In the genomic region with DNA sequence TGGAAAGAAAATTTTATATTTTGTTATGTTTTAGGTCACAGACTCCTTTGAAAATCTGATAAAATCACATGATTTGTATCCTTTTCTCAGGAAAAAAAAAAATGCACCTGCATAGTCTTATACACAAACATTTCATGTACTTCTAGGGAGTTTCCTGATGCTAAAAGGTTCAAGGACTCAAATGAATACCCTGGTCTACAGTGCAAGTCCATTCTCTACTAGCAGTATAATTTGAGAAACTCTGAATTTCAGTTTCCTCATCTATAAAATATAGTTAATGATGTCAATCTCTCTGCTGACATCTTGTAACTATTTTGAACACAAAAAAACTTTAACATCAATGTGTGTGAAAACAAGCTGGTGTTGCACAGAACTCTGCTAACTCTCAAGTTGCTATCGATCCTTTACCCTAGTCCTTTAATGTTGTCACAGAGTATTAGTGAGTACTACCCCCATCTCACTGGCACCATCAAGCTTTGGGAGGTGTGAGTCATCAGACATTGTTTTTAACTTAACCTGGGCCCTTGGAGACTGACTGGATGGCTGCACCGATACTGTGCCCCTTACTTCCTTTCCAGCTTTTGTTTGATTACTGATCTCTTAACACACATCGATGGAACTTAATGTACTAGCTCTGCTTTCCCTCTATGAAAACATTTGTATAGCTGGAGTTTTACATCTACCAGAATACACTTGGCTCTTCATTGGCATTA, we compare ENCODE assay signal across 18 cellular contexts.
DNase-seq lines count a peak whose midpoint lies in the region; ATAC-seq, FAIRE-seq and TF ChIP-seq lines count a peak whose summit lies in the region.
"Had no signal": no experiment of that assay in that cellular context is flagged by ENCODE, and none has a peak within 500 bp of the region (broad histone marks: within the 10 kb centered on the region; RNA-seq: fewer than 3 reads in every experiment).

No MANE protein-coding gene starts in this region.

- no peak overlapping the region for H3K27ac Mint-ChIP-seq in progenitor cell of endocrine pancreas
- H3K27ac Mint-ChIP-seq: endodermal cell, naive B cell had no signal

- no peak for TF ChIP-seq EP300 in stomach (IDR thresholded peaks at IDR 0.05)

- H3K9me3 ChIP-seq in stomach, result no peaks in the 10 kb centered on the region
- H3K9me3 ChIP-seq: gastroesophageal sphincter, SJSA1 had no signal

- ATAC-seq in HG02981 (IDR thresholded peaks at IDR 0.05; ENCODE audit: unreplicated experiment), result peak; percentile 39
- ATAC-seq: gastroesophageal sphincter, K562, left colon had no signal

- no peaks in the 10 kb centered on the region for H3K27me3 Mint-ChIP-seq in progenitor cell of endocrine pancreas
- H3K27me3 Mint-ChIP-seq: naive B cell had no signal

- no peaks in the 10 kb centered on the region for H3K27me3 ChIP-seq in stomach
- H3K27me3 ChIP-seq: gastroesophageal sphincter, SJSA1 had no signal

- H3K9me3 Mint-ChIP-seq in progenitor cell of endocrine pancreas (ENCODE audit: low read depth), result peaks cover 12% of the 10 kb centered on the region

- 42 to 62% (median 56%) methylated on average over 3 of the region's 3 CpGs for WGBS in stomach, 5 donors

- H3K27ac ChIP-seq in stomach, result peak overlapping the region in 1 of 5 donors; percentile 7
- H3K27ac ChIP-seq: gastroesophageal sphincter, SJSA1 had no signal

- peaks cover 5% of the 10 kb centered on the region for H3K4me1 Mint-ChIP-seq in progenitor cell of endocrine pancreas (ENCODE audit: low read depth)

- FAIRE-seq in GM19239 (lab: Jason Lieb, UNC), result peak; percentile 53
- FAIRE-seq: K562, TTC549 had no signal

- intact Hi-C loops in stomach (cut with DNase I; ENCODE audit: low total_unique reads), result no loop called here

- DNase-seq in GM12865 (ENCODE audit: low read depth) (peak; percentile 38), GM19239 (ENCODE audit: insufficient read length, low spot score) (no peak), glomerular visceral epithelial cell (ENCODE audit: extremely low spot score) (peak; percentile 25), NCI-H2171 (lab: John Stamatoyannopoulos, UW) (no peak), stomach (no peak), progenitor cell of endocrine pancreas (ENCODE audit: low spot score, unreplicated experiment) (no peak)
- DNase-seq in activated T-cell treated with anti-CD3 and anti-CD28 coated beads, Interleukin-2, amount 50 U/mL, for 48 hours, result no peak
- DNase-seq: endodermal cell; GOT3; left colon; naive B cell; NCI-H1694; stimulated activated naive CD4-positive, alpha-beta T cell treated with Interleukin-2 at 50 U/mL for 16 hours had no signal

- no peak for TF ChIP-seq POLR2A in stomach (IDR thresholded peaks at IDR 0.05)

- TF ChIP-seq CTCF in GM12865 (IDR thresholded peaks at IDR 0.05; ENCODE audit: insufficient read depth, low read depth, low read length, missing control alignments) (no peak), stomach (IDR thresholded peaks at IDR 0.05) (no peak), progenitor cell of endocrine pancreas (IDR thresholded peaks at IDR 0.05; ENCODE audit: unreplicated experiment) (no peak)

- H3K4me3 Mint-ChIP-seq in progenitor cell of endocrine pancreas (ENCODE audit: low read depth), result no peak overlapping the region
- H3K4me3 Mint-ChIP-seq: endodermal cell, naive B cell had no signal

- H3K4me1 ChIP-seq in stomach, result peaks cover 0 to 10% (median 0%) of the 10 kb centered on the region in 4 donors

- peaks cover 3% of the 10 kb centered on the region for H3K36me3 Mint-ChIP-seq in progenitor cell of endocrine pancreas (ENCODE audit: insufficient read depth)

- no peaks in the 10 kb centered on the region for H3K36me3 ChIP-seq in stomach
- H3K36me3 ChIP-seq: gastroesophageal sphincter, SJSA1 had no signal

- no peak overlapping the region for H3K4me3 ChIP-seq in GM12865 (ENCODE audit: low read depth, low read length)
- no peak overlapping the region for H3K4me3 ChIP-seq in stomach
- H3K4me3 ChIP-seq: gastroesophageal sphincter, K562, SJSA1 had no signal

Comparison
In these comparisons a context has a peak if more than half of its experiments do, and no peak if none do; other contexts are left out.
1. DNase-seq: peak in GM12865 (single experiment) and glomerular visceral epithelial cell (single experiment); none in GM19239 (single experiment), NCI-H2171 (single experiment), activated T-cell treated with anti-CD3 and anti-CD28 coated beads, Interleukin-2, amount 50 U/mL, for 48 hours (0 of 2), stomach (single experiment) and progenitor cell of endocrine pancreas (single experiment).